Comparison of ENCODE assay signal across 25 cellular contexts in the genomic region with DNA sequence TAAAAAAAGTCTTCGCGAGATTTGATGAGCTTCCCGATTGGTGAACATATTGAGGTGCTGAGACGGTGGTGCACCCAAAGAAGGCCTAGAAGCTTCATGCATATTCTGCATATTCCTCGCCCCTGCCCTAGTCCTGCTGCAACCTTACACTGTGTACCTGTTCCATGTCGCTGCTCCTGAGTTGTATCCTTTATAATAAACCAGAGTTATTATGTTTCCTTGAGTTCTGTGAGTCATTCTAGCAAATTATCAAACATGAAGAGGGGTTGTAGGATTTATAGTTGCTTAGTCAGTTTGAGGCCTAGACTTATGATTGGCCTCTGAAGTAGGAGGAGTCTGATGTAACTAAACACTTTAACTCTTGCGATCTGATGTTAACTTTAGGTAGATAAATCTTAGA.
"Had no signal": no experiment of that assay in that cellular context is flagged by ENCODE, and none has a peak within 500 bp of the region (broad histone marks: within the 10 kb centered on the region; RNA-seq: fewer than 3 reads in every experiment).

No MANE protein-coding gene starts in this region.

- ATAC-seq: naive thymus-derived CD8-positive, alpha-beta T cell; natural killer cell treated with Interleukin-12 subunit alpha and Interleukin-12 subunit beta and Interleukin-15 and Interleukin-18, amount 100 ng/mL, for 72 hours; pancreas; right cardiac atrium; right lobe of liver; stimulated activated effector memory CD8-positive, alpha-beta T cell treated with anti-CD3 and anti-CD28 coated beads, Interleukin-12 subunit alpha, Interleukin-12 subunit beta, amount 100 ng/mL, for 72 hours; stimulated activated naive B cell treated with anti-CD40 and anti-IgM and Interleukin-4, amounts not matched to agents 10 μg/mL and 1 μg/mL and 100 μg/mL, for 72 hours had no signal

- H3K27ac Mint-ChIP-seq: naive B cell; naive thymus-derived CD8-positive, alpha-beta T cell; natural killer cell treated with Interleukin-12 subunit alpha and Interleukin-12 subunit beta and Interleukin-15 and Interleukin-18, amount 100 ng/mL, for 72 hours; neural progenitor cell; stimulated activated effector memory CD8-positive, alpha-beta T cell treated with anti-CD3 and anti-CD28 coated beads, Interleukin-12 subunit alpha, Interleukin-12 subunit beta, amount 100 ng/mL, for 72 hours; stimulated activated naive B cell treated with anti-CD40 and anti-IgM and Interleukin-4, amounts not matched to agents 10 μg/mL and 1 μg/mL and 100 μg/mL, for 72 hours; stimulated activated naive CD8-positive, alpha-beta T cell treated with anti-CD3 and anti-CD28 coated beads, Interleukin-15, Interleukin-2, amounts not matched to agents 100 ng/mL and 50 ng/mL, for 24 hours had no signal

- H3K4me3 ChIP-seq: neural progenitor cell, pancreas, prostate gland, right lobe of liver, sigmoid colon, stomach, thoracic aorta, thyroid gland, tibial nerve, upper lobe of left lung had no signal

- H3K27me3 ChIP-seq: neural progenitor cell, pancreas, right lobe of liver, sigmoid colon, stomach, thyroid gland, tibial nerve, upper lobe of left lung had no signal

- H3K36me3 Mint-ChIP-seq: naive B cell; natural killer cell treated with Interleukin-12 subunit alpha and Interleukin-12 subunit beta and Interleukin-15 and Interleukin-18, amount 100 ng/mL, for 72 hours; neural progenitor cell; stimulated activated effector memory CD8-positive, alpha-beta T cell treated with anti-CD3 and anti-CD28 coated beads, Interleukin-12 subunit alpha, Interleukin-12 subunit beta, amount 100 ng/mL, for 72 hours had no signal

- H3K27ac ChIP-seq: neural progenitor cell, pancreas, prostate gland, right lobe of liver, sigmoid colon, stomach, thoracic aorta, thyroid gland, tibial nerve, upper lobe of left lung had no signal

- H3K9me3 Mint-ChIP-seq: natural killer cell treated with Interleukin-12 subunit alpha and Interleukin-12 subunit beta and Interleukin-15 and Interleukin-18, amount 100 ng/mL, for 72 hours; neural progenitor cell; stimulated activated effector memory CD8-positive, alpha-beta T cell treated with anti-CD3 and anti-CD28 coated beads, Interleukin-12 subunit alpha, Interleukin-12 subunit beta, amount 100 ng/mL, for 72 hours; stimulated activated naive CD8-positive, alpha-beta T cell treated with anti-CD3 and anti-CD28 coated beads, Interleukin-15, Interleukin-2, amounts not matched to agents 100 ng/mL and 50 ng/mL, for 24 hours had no signal

- H2AFZ ChIP-seq: neural progenitor cell had no signal

- H3K4me1 ChIP-seq: neural progenitor cell, pancreas, prostate gland, right lobe of liver, sigmoid colon, stomach, thyroid gland, tibial nerve, upper lobe of left lung had no signal

- H3K4me2 ChIP-seq: neural progenitor cell had no signal

- H3K9ac ChIP-seq: neural progenitor cell had no signal

- H3K9me3 ChIP-seq: pancreas, prostate gland, right lobe of liver, sigmoid colon, stomach, thoracic aorta, thyroid gland, tibial nerve, upper lobe of left lung had no signal

- H3K4me3 Mint-ChIP-seq: naive B cell; naive thymus-derived CD8-positive, alpha-beta T cell; natural killer cell treated with Interleukin-12 subunit alpha and Interleukin-12 subunit beta and Interleukin-15 and Interleukin-18, amount 100 ng/mL, for 72 hours; neural progenitor cell; stimulated activated effector memory CD8-positive, alpha-beta T cell treated with anti-CD3 and anti-CD28 coated beads, Interleukin-12 subunit alpha, Interleukin-12 subunit beta, amount 100 ng/mL, for 72 hours; stimulated activated naive B cell treated with anti-CD40 and anti-IgM and Interleukin-4, amounts not matched to agents 10 μg/mL and 1 μg/mL and 100 μg/mL, for 72 hours; stimulated activated naive CD8-positive, alpha-beta T cell treated with anti-CD3 and anti-CD28 coated beads, Interleukin-15, Interleukin-2, amounts not matched to agents 100 ng/mL and 50 ng/mL, for 24 hours had no signal

- DNase-seq: naive B cell; naive thymus-derived CD8-positive, alpha-beta T cell; occipital lobe; pancreas; right cardiac atrium; right lobe of liver; sigmoid colon; small intestine; stimulated activated CD4-positive, alpha-beta T cell treated with anti-CD3 and anti-CD28 coated beads, Interleukin-15, amount 100 ng/mL, for 24 hours; stimulated activated CD4-positive, alpha-beta T cell treated with anti-CD3 and anti-CD28 coated beads, Interleukin-2, amount 100 ng/mL, for 24 hours; stimulated activated CD4-positive, alpha-beta T cell treated with anti-CD3 and anti-CD28 coated beads, Interleukin-2, amount 100 ng/mL, for 48 hours; stimulated activated CD4-positive, alpha-beta T cell treated with anti-CD3 and anti-CD28 coated beads, Interleukin-4, amount 100 ng/mL, for 24 hours; stimulated activated naive B cell treated with anti-CD40 and anti-IgM and Interleukin-4, amounts not matched to agents 10 μg/mL and 1 μg/mL and 100 μg/mL, for 72 hours; stimulated activated naive CD4-positive, alpha-beta T cell treated with Interleukin-2 at 50 U/mL for 16 hours; stomach; thyroid gland; trophoblast cell; upper lobe of left lung had no signal

- H3K4me1 Mint-ChIP-seq: naive B cell; naive thymus-derived CD8-positive, alpha-beta T cell; stimulated activated effector memory CD8-positive, alpha-beta T cell treated with anti-CD3 and anti-CD28 coated beads, Interleukin-12 subunit alpha, Interleukin-12 subunit beta, amount 100 ng/mL, for 72 hours had no signal

- H3K36me3 ChIP-seq: neural progenitor cell, pancreas, prostate gland, right lobe of liver, sigmoid colon, stomach, thoracic aorta, thyroid gland, tibial nerve, upper lobe of left lung had no signal
